ENCODE assay signal across 1 cellular context in the genomic region with DNA sequence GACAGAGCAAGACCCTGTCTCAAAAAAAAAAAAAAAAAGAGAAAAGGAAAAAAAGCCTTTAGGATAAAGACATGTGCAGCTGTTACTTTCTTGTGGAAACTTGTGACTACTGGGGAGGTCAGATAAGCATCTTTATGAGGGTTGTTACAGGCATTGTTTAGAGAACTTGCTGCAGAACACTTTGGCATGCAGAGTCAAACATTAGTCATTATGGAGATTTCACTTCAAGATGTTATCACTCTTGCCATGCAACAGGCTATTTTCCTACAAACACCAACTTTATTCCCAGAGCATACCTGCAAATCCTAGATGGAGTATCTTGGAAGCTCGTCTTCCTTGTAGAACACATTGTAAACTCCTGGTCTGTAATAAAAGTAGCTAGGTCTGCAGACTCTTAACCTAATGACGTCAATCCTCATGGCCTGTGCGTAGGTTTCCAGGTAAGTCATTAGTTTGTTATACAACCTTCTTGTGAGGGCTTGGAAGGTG.
TF ChIP-seq lines count a peak whose summit lies in the region.

No MANE protein-coding gene starts in this region.

TF ChIP-seq in IMR-90, 13 proteins besides CTCF, POLR2A, EP300 and RAD21 (continued from another document):
- TF ChIP-seq ELK1 (IDR thresholded peaks at IDR 0.05; ENCODE audit: borderline replicate concordance, low read depth, low read length), result no peak
- no peak for TF ChIP-seq NFE2L2 (IDR thresholded peaks at IDR 0.05; ENCODE audit: low read depth, low read length)
- no peak for TF ChIP-seq RFX5 (IDR thresholded peaks at IDR 0.05; ENCODE audit: low read depth, low read length)
- TF ChIP-seq SMC3 (IDR thresholded peaks at IDR 0.05; ENCODE audit: low read depth, low read length), result no peak
- TF ChIP-seq FOS (IDR thresholded peaks at IDR 0.05; ENCODE audit: low read depth, low read length), result no peak
